ENCODE assay signal across 9 cellular contexts in the genomic region with DNA sequence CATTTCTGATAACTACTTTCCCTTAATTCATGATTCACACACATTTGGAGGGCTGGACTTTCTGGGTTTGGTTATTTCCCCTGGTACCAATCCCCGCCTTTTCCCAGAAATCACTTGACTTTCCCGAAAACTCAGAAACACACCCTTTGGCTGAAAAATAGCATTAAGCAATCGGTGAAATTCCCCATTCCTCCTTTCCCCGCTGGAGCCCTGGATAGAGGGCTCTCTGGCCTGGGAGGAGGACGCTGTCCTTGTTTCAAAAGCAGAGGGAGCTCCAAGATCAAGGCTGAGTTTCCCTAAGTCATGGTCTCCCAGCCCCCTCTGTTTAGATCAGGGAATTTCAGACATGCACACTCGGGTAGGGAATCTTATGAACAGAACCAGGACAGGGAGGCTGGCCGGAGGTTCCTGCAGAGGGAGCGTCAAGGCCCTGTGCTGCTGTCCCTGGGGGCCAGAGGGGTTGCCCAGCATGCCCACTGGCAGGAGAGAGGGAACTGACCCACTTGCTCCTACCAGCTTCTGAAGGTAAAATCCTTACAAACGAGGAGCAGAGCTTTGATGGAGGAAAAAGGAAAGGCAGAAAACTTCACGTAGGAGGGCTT. TPM values are rescaled to one million over a fixed set of nuclear protein-coding genes. Genes with fewer than 3 reads are reported as not detected.
DNase-seq lines count a peak whose midpoint lies in the region; ATAC-seq, FAIRE-seq and TF ChIP-seq lines count a peak whose summit lies in the region.
"Had no signal": no experiment of that assay in that cellular context is flagged by ENCODE, and none has a peak within 500 bp of the region (broad histone marks: within the 10 kb centered on the region; RNA-seq: fewer than 3 reads in every experiment).

Gene C1S, plus strand, starts transcription at position 366 of the 602 bp plus-strand sequence. CDS start 1,195 bp downstream, outside the sequence.

- H3K4me3 ChIP-seq in colonic mucosa (peak within 1 kb of the TSS; percentile 16), HepG2 (replicated peaks in 1 of 3; ENCODE audit: insufficient read depth in 1 of 3, low read depth in 2 of 3, low read length in 3 of 3) (peak within 1 kb of the TSS in 2 of 3 experiments; percentile 6 to 27; a peak in 3 of 6 replicates)

- peak within 1 kb of the TSS; percentile 38 for H3K27ac ChIP-seq in colonic mucosa
- H3K27ac ChIP-seq in HepG2 (ENCODE audit: extremely low read length, insufficient read depth, low read length): peak within 1 kb of the TSS; percentile 30
- H3K27ac ChIP-seq in temporal lobe (ENCODE audit: low read depth, low read length): no peak within 1 kb of the TSS
- H3K27ac ChIP-seq: 22Rv1 had no signal

- DNase-seq in DMS 273 (lab: John Stamatoyannopoulos, UW; ENCODE audit: unreplicated experiment) (peak; percentile 44), DMS 273 treated with DMSO at 0.1 percent for 48 hours (lab: John Stamatoyannopoulos, UW) (no peak), colonic mucosa (peak; percentile 51), HepG2 (ENCODE audit: low spot score) (peak; percentile 93), NCI-H2029 (lab: John Stamatoyannopoulos, UW) (no peak), DMS79 (lab: John Stamatoyannopoulos, UW) (no peak)

- no peaks in the 10 kb centered on the region for H3K9me3 ChIP-seq in colonic mucosa
- no peaks in the 10 kb centered on the region for H3K9me3 ChIP-seq in HepG2 (ENCODE audit: low read length)

- TF ChIP-seq EP300 in HepG2 (IDR thresholded peaks at IDR 0.05; ENCODE audit: low read depth in 2 of 2, low read length in 2 of 2): peak in 1 of 2 experiments; percentile 37; a peak in 1 of 4 replicates
- peak; percentile 66 for TF ChIP-seq EP300 in HepG2 (CRISPR knock-in tag; IDR thresholded peaks at IDR 0.05; ENCODE audit: borderline replicate concordance)

- H4K20me1 ChIP-seq in HepG2 (ENCODE audit: insufficient read depth, low read length): no peaks in the 10 kb centered on the region

- no peaks in the 10 kb centered on the region for H3K36me3 ChIP-seq in colonic mucosa
- no peaks in the 10 kb centered on the region for H3K36me3 ChIP-seq in HepG2 (replicated peaks in 1 of 2; ENCODE audit: control insufficient read depth in 1 of 2, insufficient read depth in 2 of 2, low read length in 2 of 2)

- POLR2A ChIA-PET in HepG2 (lab: Yijun Ruan, JAX): interaction anchor here (1.0 to 3.0 kb wide), 15 partner anchors 12 to 447 kb away, joined by 3 to 45 read pairs (median 4); partner anchors contain the start of genes C12orf57, C1RL, LPCAT3 and RBP5

- peak; percentile 93 for ATAC-seq in HepG2
- ATAC-seq in HG02623 (IDR thresholded peaks at IDR 0.05; ENCODE audit: unreplicated experiment): no peak

- TF ChIP-seq CTCF in colonic mucosa (IDR thresholded peaks at IDR 0.05): peak; percentile 37
- TF ChIP-seq CTCF in HepG2 (CRISPR knock-in tag; IDR thresholded peaks at IDR 0.05): peak; percentile 94

- H3K79me2 ChIP-seq in HepG2 (ENCODE audit: insufficient read depth, low read length): no peaks in the 10 kb centered on the region

- peak; percentile 93 for FAIRE-seq in HepG2 (lab: Jason Lieb, UNC)

- in situ Hi-C loops in HepG2 (cut with HindIII; ENCODE audit: extremely low pct_ligation_motif_present, low pct_unique_long_range_greater_than_20kb): loop anchor here (10.0 kb wide), 1 partner anchor 54 kb away; no protein-coding TSS in a partner anchor

- H2AFZ ChIP-seq in HepG2 (ENCODE audit: low read length): peak within 1 kb of the TSS; percentile 25

- no peak for TF ChIP-seq POLR2A in HepG2 (IDR thresholded peaks at IDR 0.05; ENCODE audit: insufficient read depth in 1 of 2, low read depth in 2 of 2, low read length in 2 of 2)

- WGBS in HepG2 (ENCODE audit: low lambda C conversion rate): 1% methylated on average over 10 of the region's 10 CpGs

- no peaks in the 10 kb centered on the region for H3K4me1 ChIP-seq in colonic mucosa
- H3K4me1 ChIP-seq in HepG2 (ENCODE audit: insufficient read depth, low read length): peaks cover 64% of the 10 kb centered on the region

- no TSS peak for BruUV-seq in HepG2 (replicated peaks; lab: Mats Ljungman, UMichigan)

- no peaks in the 10 kb centered on the region for H3K27me3 ChIP-seq in colonic mucosa
- no peaks in the 10 kb centered on the region for H3K27me3 ChIP-seq in HepG2 (ENCODE audit: control insufficient read depth in 1 of 2, insufficient read depth in 2 of 2, low read length in 2 of 2)

- CTCF ChIA-PET in HepG2 (lab: Yijun Ruan, JAX; ENCODE audit: low intra/inter-chr PET ratio, low total read pairs): interaction anchor here (0.8 to 3.3 kb wide), 6 partner anchors 18 to 102 kb away, joined by 3 to 45 read pairs (median 8); partner anchors contain the start of genes C1R and C1RL

- H3K9ac ChIP-seq in colonic mucosa (ENCODE audit: low read depth in 2 of 2, low read length in 2 of 2): peak within 1 kb of the TSS; percentile 49 to 64
- H3K9ac ChIP-seq in HepG2 (ENCODE audit: insufficient read depth, low read depth, low read length): peak within 1 kb of the TSS; percentile 35

- intact Hi-C loops in colonic mucosa (cut with DNase I) (no loop called here), HepG2 (cut with micrococcal nuclease; ENCODE audit: unreplicated experiment) (loop anchor here (1.0 to 2.0 kb wide), 6 partner anchors 18 to 84 kb away; partner anchors contain the start of genes C1R, C1RL and CLSTN3)

- TF ChIP-seq RAD21 in HepG2 (CRISPR knock-in tag; IDR thresholded peaks at IDR 0.05): peak; percentile 96

- peak within 1 kb of the TSS; percentile 71 for H3K4me2 ChIP-seq in HepG2 (ENCODE audit: low read depth, low read length)

TF ChIP-seq in HepG2, 621 proteins besides CTCF, POLR2A, EP300 and RAD21 (continues in another document):
- TF ChIP-seq TEAD3 (CRISPR knock-in tag; optimal IDR thresholded peaks at IDR 0.05; ENCODE audit: borderline replicate concordance): peak; percentile 87
- no peak for TF ChIP-seq JDP2 (CRISPR knock-in tag; IDR thresholded peaks at IDR 0.05; ENCODE audit: borderline replicate concordance)
- TF ChIP-seq ZNF263 (CRISPR knock-in tag; IDR thresholded peaks at IDR 0.05): no peak
- 0 out of 2 replicates have a peak, but pooled peaks have one; percentile 23 for TF ChIP-seq RXRA (CRISPR knock-in tag; IDR thresholded peaks at IDR 0.05)
- TF ChIP-seq FOSL2 (CRISPR knock-in tag; IDR thresholded peaks at IDR 0.05): peak; percentile 42; the same call in 1 of the 2 replicates
- no peak for TF ChIP-seq ZSCAN25 (CRISPR knock-in tag; IDR thresholded peaks at IDR 0.05)
- TF ChIP-seq THAP11 (CRISPR knock-in tag; IDR thresholded peaks at IDR 0.05): peak; percentile 42; the same call in 1 of the 2 replicates
- TF ChIP-seq ZEB1 (IDR thresholded peaks at IDR 0.05; ENCODE audit: insufficient replicate concordance, low read depth): no peak
- TF ChIP-seq, protein P1, sequence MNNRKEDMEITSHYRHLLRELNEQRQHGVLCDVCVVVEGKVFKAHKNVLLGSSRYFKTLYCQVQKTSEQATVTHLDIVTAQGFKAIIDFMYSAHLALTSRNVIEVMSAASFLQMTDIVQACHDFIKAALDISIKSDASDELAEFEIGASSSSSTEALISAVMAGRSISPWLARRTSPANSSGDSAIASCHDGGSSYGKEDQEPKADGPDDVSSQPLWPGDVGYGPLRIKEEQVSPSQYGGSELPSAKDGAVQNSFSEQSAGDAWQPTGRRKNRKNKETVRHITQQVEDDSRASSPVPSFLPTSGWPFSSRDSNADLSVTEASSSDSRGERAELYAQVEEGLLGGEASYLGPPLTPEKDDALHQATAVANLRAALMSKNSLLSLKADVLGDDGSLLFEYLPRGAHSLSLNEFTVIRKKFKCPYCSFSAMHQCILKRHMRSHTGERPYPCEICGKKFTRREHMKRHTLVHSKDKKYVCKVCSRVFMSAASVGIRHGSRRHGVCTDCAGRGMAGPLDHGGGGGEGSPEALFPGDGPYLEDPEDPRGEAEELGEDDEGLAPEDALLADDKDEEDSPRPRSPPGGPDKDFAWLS (CRISPR knock-in tag; IDR thresholded peaks at IDR 0.05; ENCODE audit: borderline replicate concordance): no peak
- no peak for TF ChIP-seq NRL (CRISPR knock-in tag; IDR thresholded peaks at IDR 0.05; ENCODE audit: borderline replicate concordance)
- TF ChIP-seq KAT8 (CRISPR knock-in tag; IDR thresholded peaks at IDR 0.05): peak; percentile 50
- no peak for TF ChIP-seq ZNF562 (CRISPR knock-in tag; IDR thresholded peaks at IDR 0.05; ENCODE audit: borderline replicate concordance)
- no peak for TF ChIP-seq ZNF546 (CRISPR knock-in tag; conservative IDR thresholded peaks at IDR 0.05)
- no peak for TF ChIP-seq TMF1 (CRISPR knock-in tag; IDR thresholded peaks at IDR 0.05; ENCODE audit: low read depth)
- no peak for TF ChIP-seq ZNF431 (CRISPR knock-in tag; IDR thresholded peaks at IDR 0.05; ENCODE audit: borderline replicate concordance, low read depth)
- peak; percentile 65 for TF ChIP-seq SALL1 (CRISPR knock-in tag; IDR thresholded peaks at IDR 0.05)

RNA-seq across cellular contexts. Expression of gene C1S, which starts in this region (rescaled TPM):
- total RNA-seq in colonic mucosa (10 to 100 TPM; 35.8 to 97.2 TPM), HepG2 (2016; rRNA removed; fragmentation: Illumina TruSeq; extraction: Trizol) (8.2 and 18.2 TPM in 2 replicates), temporal lobe (11.3 TPM)
- total RNA-seq in HepG2 (2016; cell fraction: cytosol; rRNA removed; fragmentation: Illumina TruSeq; extraction: Trizol; ENCODE audit: low read depth): 2.7 and 2.8 TPM in 2 replicates
- 8.4 and 18.7 TPM in 2 replicates for total RNA-seq in HepG2 (2016; cell fraction: insoluble cytoplasmic fraction; rRNA removed; fragmentation: Illumina TruSeq; extraction: Trizol)
- total RNA-seq in HepG2 (2016; cell fraction: membrane; rRNA removed; fragmentation: Illumina TruSeq; extraction: Trizol): 3.2 and 3.7 TPM in 2 replicates
- total RNA-seq in HepG2 (2016; cell fraction: nucleus; rRNA removed; fragmentation: Illumina TruSeq; extraction: Trizol): 17.9 and 19.4 TPM in 2 replicates
- polyA plus RNA-seq in HepG2 (2011; rRNA removed): 14.5 and 23.3 TPM in 2 replicates
- polyA plus RNA-seq in HepG2 (2011; cell fraction: cytosol; rRNA removed): 9.6 and 18.5 TPM in 2 replicates
- 14.4 and 22.0 TPM in 2 replicates for polyA plus RNA-seq in HepG2 (2011; cell fraction: nucleus; rRNA removed)
- polyA plus RNA-seq in HepG2 (2012): 9.8 and 10.0 TPM in 2 replicates
- polyA plus RNA-seq in HepG2 (2016; cell fraction: cytosol; fragmentation: Illumina TruSeq; extraction: Trizol; ENCODE audit: low read depth): 0.91 and 1.0 TPM in 2 replicates
- polyA plus RNA-seq in HepG2 (2016; cell fraction: insoluble cytoplasmic fraction; fragmentation: Illumina TruSeq; extraction: Trizol; ENCODE audit: low read depth): 6.4 and 6.7 TPM in 2 replicates
- 1.8 and 2.2 TPM in 2 replicates for polyA plus RNA-seq in HepG2 (2016; cell fraction: membrane; fragmentation: Illumina TruSeq; extraction: Trizol; ENCODE audit: low read depth)
- 26.0 and 30.9 TPM in 2 replicates for polyA plus RNA-seq in HepG2 (2016; cell fraction: nucleus; fragmentation: Illumina TruSeq; extraction: Trizol; ENCODE audit: insufficient read depth, low read depth)
- polyA minus RNA-seq in HepG2 (2011; rRNA and poly(A)+ RNA removed; ENCODE audit: low replicate concordance): 3.8 and 12.0 TPM in 2 replicates
- 7.0 and 14.3 TPM in 2 replicates for polyA minus RNA-seq in HepG2 (2011; cell fraction: cytosol; rRNA and poly(A)+ RNA removed)
- 14.0 and 26.4 TPM in 2 replicates for polyA minus RNA-seq in HepG2 (2011; cell fraction: nucleus; rRNA and poly(A)+ RNA removed)

Comparison
In these comparisons a context has a peak if more than half of its experiments do, and no peak if none do; other contexts are left out.
1. DNase-seq: peak in DMS 273 (single experiment), colonic mucosa (single experiment) and HepG2 (single experiment); none in DMS 273 treated with DMSO at 0.1 percent for 48 hours (single experiment), NCI-H2029 (single experiment) and DMS79 (single experiment).